Comparison of ENCODE assay signal across 13 cellular contexts in the genomic region with DNA sequence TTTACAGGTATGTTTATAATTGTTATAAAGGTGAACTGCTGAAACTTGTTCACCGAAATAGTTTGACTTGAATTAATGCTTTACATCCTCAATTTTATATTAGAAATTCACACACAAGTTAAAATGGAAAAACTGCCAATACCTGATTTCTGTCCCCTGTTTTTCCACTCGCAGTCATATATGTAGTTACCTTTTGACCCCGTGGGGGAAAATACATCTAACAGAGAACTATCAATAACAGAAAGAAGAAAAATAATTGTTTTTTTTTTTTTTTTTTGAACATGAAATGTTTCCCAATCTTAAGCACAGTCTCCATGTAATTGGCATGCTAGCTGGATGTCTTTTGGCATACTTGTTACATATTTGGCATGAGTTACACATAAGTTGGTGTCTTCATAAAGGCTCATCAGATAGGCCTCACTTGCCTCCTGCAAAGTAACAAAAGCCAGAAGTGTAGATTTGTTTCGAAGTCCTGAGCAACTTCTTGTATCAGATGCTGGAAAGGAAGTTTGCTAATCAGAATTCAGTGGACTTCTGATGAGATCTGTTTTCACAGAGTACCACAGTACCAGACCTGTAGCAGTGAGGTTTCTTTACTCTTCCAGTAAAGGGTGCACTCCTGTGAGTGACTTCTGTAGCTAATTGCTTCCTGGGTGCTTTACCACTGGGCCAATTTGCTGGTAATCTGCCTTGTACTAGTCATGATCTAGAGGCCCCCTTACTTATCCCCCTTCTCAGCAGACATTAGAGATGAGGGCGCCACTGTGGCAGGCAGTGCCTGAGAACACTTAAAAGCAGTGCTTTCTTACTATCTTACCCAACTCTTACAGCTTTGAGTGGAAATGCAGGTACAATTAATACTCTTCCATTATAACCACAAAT. TPM values are rescaled to one million over a fixed set of nuclear protein-coding genes. Genes with fewer than 3 reads are reported as not detected.
DNase-seq lines count a peak whose midpoint lies in the region; ATAC-seq, FAIRE-seq and TF ChIP-seq lines count a peak whose summit lies in the region.
"Had no signal": no experiment of that assay in that cellular context is flagged by ENCODE, and none has a peak within 500 bp of the region (broad histone marks: within the 10 kb centered on the region; RNA-seq: fewer than 3 reads in every experiment).

No MANE protein-coding gene starts in this region.

- no peak overlapping the region for H3K4me3 Mint-ChIP-seq in WTC11

- WGBS in HepG2 (ENCODE audit: low lambda C conversion rate), result 95% methylated on average over 5 of the region's 5 CpGs
- 79% methylated on average over 5 of the region's 5 CpGs for WGBS in right lobe of liver (ENCODE audit: insufficient coverage, low coverage, low lambda C conversion rate, missing lambda C conversion rate)
- 75 to 84% methylated on average over 4 to 5 of the region's 5 CpGs for WGBS in gastroesophageal sphincter (ENCODE audit: low coverage in 1 of 2), 2 donors

- no peak overlapping the region for H3K27ac ChIP-seq in HepG2 (ENCODE audit: extremely low read length, insufficient read depth, low read length)
- H3K27ac ChIP-seq in right lobe of liver, result no peak overlapping the region
- H3K27ac ChIP-seq in gastroesophageal sphincter, result no peak overlapping the region
- H3K27ac ChIP-seq: BLaER1, pancreas had no signal

- H4K20me1 ChIP-seq in HepG2 (ENCODE audit: insufficient read depth, low read length), result peaks cover 3% of the 10 kb centered on the region; the same call in 1 of the 2 replicates

- no peak for ATAC-seq in HepG2
- ATAC-seq in right lobe of liver, result no peak
- ATAC-seq in WTC11, result no peak
- ATAC-seq in HG02973 (IDR thresholded peaks at IDR 0.05; ENCODE audit: unreplicated experiment), result no peak
- ATAC-seq in gastroesophageal sphincter, result no peak
- ATAC-seq in HG02840 (IDR thresholded peaks at IDR 0.05; ENCODE audit: low FRiP score, unreplicated experiment), result no peak

- H3K27me3 Mint-ChIP-seq in WTC11 (ENCODE audit: low read depth), result no peaks in the 10 kb centered on the region

- H3K36me3 Mint-ChIP-seq in WTC11, result peaks cover 24% of the 10 kb centered on the region

- peak overlapping the region; percentile 70 for H3K27ac Mint-ChIP-seq in WTC11

- no peaks in the 10 kb centered on the region for H3K27me3 ChIP-seq in HepG2 (ENCODE audit: control insufficient read depth in 1 of 2, insufficient read depth in 2 of 2, low read length in 2 of 2)
- no peaks in the 10 kb centered on the region for H3K27me3 ChIP-seq in right lobe of liver
- H3K27me3 ChIP-seq in gastroesophageal sphincter, result no peaks in the 10 kb centered on the region
- H3K27me3 ChIP-seq: BLaER1, pancreas had no signal

- peaks cover 6 to 41% of the 10 kb centered on the region in 2 experiments; a peak in 4 of 5 replicates for H3K36me3 ChIP-seq in HepG2 (replicated peaks in 1 of 2; ENCODE audit: control insufficient read depth in 1 of 2, insufficient read depth in 2 of 2, low read length in 2 of 2)
- H3K36me3 ChIP-seq in right lobe of liver, result peaks cover 0 to 17% (median 2%) of the 10 kb centered on the region in 4 donors
- peaks cover 0 to 20% of the 10 kb centered on the region in 2 donors for H3K36me3 ChIP-seq in gastroesophageal sphincter

- H3K4me3 ChIP-seq in HepG2 (replicated peaks in 1 of 3; ENCODE audit: insufficient read depth in 1 of 3, low read depth in 2 of 3, low read length in 3 of 3), result no peak overlapping the region
- no peak overlapping the region for H3K4me3 ChIP-seq in right lobe of liver
- no peak overlapping the region for H3K4me3 ChIP-seq in gastroesophageal sphincter
- H3K4me3 ChIP-seq: BLaER1, pancreas had no signal

- in situ Hi-C loops in HepG2 (cut with HindIII; ENCODE audit: extremely low pct_ligation_motif_present, low pct_unique_long_range_greater_than_20kb), result no loop called here

- H2AFZ ChIP-seq in HepG2 (ENCODE audit: low read length), result no peak overlapping the region

- H3K9me3 ChIP-seq in HepG2 (ENCODE audit: low read length) (no peaks in the 10 kb centered on the region), right lobe of liver (no peaks in the 10 kb centered on the region), gastroesophageal sphincter (no peaks in the 10 kb centered on the region)
- H3K9me3 ChIP-seq: BLaER1, pancreas had no signal

- H3K4me1 Mint-ChIP-seq in WTC11, result peaks cover 3% of the 10 kb centered on the region

- no peak for TF ChIP-seq CTCF in HepG2 (CRISPR knock-in tag; IDR thresholded peaks at IDR 0.05)
- TF ChIP-seq CTCF in right lobe of liver (IDR thresholded peaks at IDR 0.05), result no peak
- no peak for TF ChIP-seq CTCF in WTC11 (IDR thresholded peaks at IDR 0.05)
- TF ChIP-seq CTCF in gastroesophageal sphincter (IDR thresholded peaks at IDR 0.05), result no peak

- TF ChIP-seq EP300 in HepG2 (IDR thresholded peaks at IDR 0.05; ENCODE audit: low read depth in 2 of 2, low read length in 2 of 2) (no peak), HepG2 (CRISPR knock-in tag; IDR thresholded peaks at IDR 0.05; ENCODE audit: borderline replicate concordance) (no peak), gastroesophageal sphincter (IDR thresholded peaks at IDR 0.05) (no peak)

- H3K4me2 ChIP-seq in HepG2 (ENCODE audit: low read depth, low read length), result no peak overlapping the region
- H3K4me2 ChIP-seq: BLaER1 had no signal

- H3K4me1 ChIP-seq in HepG2 (ENCODE audit: insufficient read depth, low read length) (no peaks in the 10 kb centered on the region), right lobe of liver (peaks cover 0 to 4% (median 0%) of the 10 kb centered on the region in 4 donors), gastroesophageal sphincter (peaks cover 0 to 30% (median 0%) of the 10 kb centered on the region in 3 donors)
- H3K4me1 ChIP-seq: pancreas had no signal

- FAIRE-seq in HepG2 (lab: Jason Lieb, UNC), result peak; percentile 15
- FAIRE-seq: pancreas had no signal

- POLR2A ChIA-PET in HepG2 (lab: Yijun Ruan, JAX) (no interaction called here), WTC11 (lab: Charles Lee) (no interaction called here)

- intact Hi-C loops in HepG2 (cut with micrococcal nuclease; ENCODE audit: unreplicated experiment), result no loop called here
- intact Hi-C loops in right lobe of liver (cut with DNase I), result no loop called here

- H3K9ac ChIP-seq in HepG2 (ENCODE audit: insufficient read depth, low read depth, low read length), result no peak overlapping the region
- H3K9ac ChIP-seq: BLaER1 had no signal

- BruUV-seq in HepG2 (replicated peaks; lab: Mats Ljungman, UMichigan), result no TSS peak

- H3K9me3 Mint-ChIP-seq in WTC11, result no peaks in the 10 kb centered on the region

- CTCF ChIA-PET in HepG2 (lab: Yijun Ruan, JAX; ENCODE audit: low intra/inter-chr PET ratio, low total read pairs), result no interaction called here
- CTCF ChIA-PET in WTC11 (lab: Charles Lee), result interaction anchor here (0.7 to 2.2 kb wide), 5 partner anchors 16 to 51 kb away, joined by 3 to 10 read pairs (median 3); a partner anchor contains a TSS

- no peak for TF ChIP-seq POLR2A in HepG2 (IDR thresholded peaks at IDR 0.05; ENCODE audit: insufficient read depth in 1 of 2, low read depth in 2 of 2, low read length in 2 of 2)
- no peak for TF ChIP-seq POLR2A in right lobe of liver (IDR thresholded peaks at IDR 0.05)
- TF ChIP-seq POLR2A in gastroesophageal sphincter (IDR thresholded peaks at IDR 0.05), result no peak

- peaks cover 18% of the 10 kb centered on the region for H3K79me2 ChIP-seq in HepG2 (ENCODE audit: insufficient read depth, low read length)

- TF ChIP-seq RAD21 in HepG2 (CRISPR knock-in tag; IDR thresholded peaks at IDR 0.05), result no peak

- DNase-seq in HepG2 (ENCODE audit: low spot score) (no peak), right lobe of liver (no peak), WTC11 (ENCODE audit: low spot score) (no peak), fibroblast of the conjunctiva (ENCODE audit: low read depth) (peak; percentile 17)
- DNase-seq in effector CD8-positive, alpha-beta T cell (lab: John Stamatoyannopoulos, UW), result no peak
- DNase-seq: activated CD8-positive, alpha-beta memory T cell treated with anti-CD3 and anti-CD28 coated beads for 24 hours; effector memory CD4-positive, alpha-beta T cell; hippocampal formation; pancreas had no signal

RNA-seq across cellular contexts. Expression of a gene that starts 36.2 kb away (rescaled TPM):
- 30.7 and 33.0 TPM in 2 replicates for total RNA-seq in HepG2 (2016; rRNA removed; fragmentation: Illumina TruSeq; extraction: Trizol)
- total RNA-seq in HepG2 (2016; cell fraction: cytosol; rRNA removed; fragmentation: Illumina TruSeq; extraction: Trizol; ENCODE audit: low read depth), result 7.4 and 8.6 TPM in 2 replicates
- 30.5 and 33.5 TPM in 2 replicates for total RNA-seq in HepG2 (2016; cell fraction: insoluble cytoplasmic fraction; rRNA removed; fragmentation: Illumina TruSeq; extraction: Trizol)
- 32.7 and 37.9 TPM in 2 replicates for total RNA-seq in HepG2 (2016; cell fraction: membrane; rRNA removed; fragmentation: Illumina TruSeq; extraction: Trizol)
- total RNA-seq in HepG2 (2016; cell fraction: nucleus; rRNA removed; fragmentation: Illumina TruSeq; extraction: Trizol), result 17.6 and 21.1 TPM in 2 replicates
- 27.9 and 32.3 TPM in 2 replicates for polyA plus RNA-seq in HepG2 (2011; rRNA removed)
- 20.7 and 35.7 TPM in 2 replicates for polyA plus RNA-seq in HepG2 (2011; cell fraction: cytosol; rRNA removed)
- 20.0 and 30.1 TPM in 2 replicates for polyA plus RNA-seq in HepG2 (2011; cell fraction: nucleus; rRNA removed)
- polyA plus RNA-seq in HepG2 (2012), result 21.9 and 26.2 TPM in 2 replicates
- 7.7 and 8.6 TPM in 2 replicates for polyA plus RNA-seq in HepG2 (2016; cell fraction: cytosol; fragmentation: Illumina TruSeq; extraction: Trizol; ENCODE audit: low read depth)
- polyA plus RNA-seq in HepG2 (2016; cell fraction: insoluble cytoplasmic fraction; fragmentation: Illumina TruSeq; extraction: Trizol; ENCODE audit: low read depth), result 46.9 and 51.9 TPM in 2 replicates
- 30.1 and 31.3 TPM in 2 replicates for polyA plus RNA-seq in HepG2 (2016; cell fraction: membrane; fragmentation: Illumina TruSeq; extraction: Trizol; ENCODE audit: low read depth)
- polyA plus RNA-seq in HepG2 (2016; cell fraction: nucleus; fragmentation: Illumina TruSeq; extraction: Trizol; ENCODE audit: insufficient read depth, low read depth), result 39.0 and 44.0 TPM in 2 replicates
- 13.2 and 63.5 TPM in 2 replicates for polyA minus RNA-seq in HepG2 (2011; rRNA and poly(A)+ RNA removed; ENCODE audit: low replicate concordance)
- 26.9 and 37.6 TPM in 2 replicates for polyA minus RNA-seq in HepG2 (2011; cell fraction: cytosol; rRNA and poly(A)+ RNA removed)
- polyA minus RNA-seq in HepG2 (2011; cell fraction: nucleus; rRNA and poly(A)+ RNA removed), result 18.7 and 20.6 TPM in 2 replicates
- total RNA-seq in right lobe of liver, result 10 to 100 TPM; 44.5 to 84.9 (median 66.4) TPM
- total RNA-seq in WTC11 (2021), result 77.5 to 97.2 TPM (median 78.0 TPM) in 3 replicates
- 10 to 100 TPM; 30.0 to 50.7 (median 35.1) TPM for total RNA-seq in gastroesophageal sphincter

RNA-seq across cellular contexts. Expression of a gene that starts 50.8 kb away (rescaled TPM):
- total RNA-seq in HepG2 (2016; rRNA removed; fragmentation: Illumina TruSeq; extraction: Trizol) (109 and 118 TPM in 2 replicates), right lobe of liver (10 to 100 TPM; 38.3 to 68.3 (median 53.1) TPM), WTC11 (2021) (183 to 204 TPM (median 184 TPM) in 3 replicates), gastroesophageal sphincter (100 to 1,000 TPM in 1 of 4 donors, 10 to 100 TPM in 3; 65.2 to 114 (median 85.6) TPM)
- total RNA-seq in HepG2 (2016; cell fraction: cytosol; rRNA removed; fragmentation: Illumina TruSeq; extraction: Trizol; ENCODE audit: low read depth), result 111 and 139 TPM in 2 replicates
- 93.2 and 113 TPM in 2 replicates for total RNA-seq in HepG2 (2016; cell fraction: insoluble cytoplasmic fraction; rRNA removed; fragmentation: Illumina TruSeq; extraction: Trizol)
- total RNA-seq in HepG2 (2016; cell fraction: membrane; rRNA removed; fragmentation: Illumina TruSeq; extraction: Trizol), result 196 and 210 TPM in 2 replicates
- total RNA-seq in HepG2 (2016; cell fraction: nucleus; rRNA removed; fragmentation: Illumina TruSeq; extraction: Trizol), result 43.4 and 55.4 TPM in 2 replicates
- polyA plus RNA-seq in HepG2 (2011; rRNA removed), result 59.9 and 79.1 TPM in 2 replicates
- polyA plus RNA-seq in HepG2 (2011; cell fraction: cytosol; rRNA removed), result 23.8 and 37.3 TPM in 2 replicates
- polyA plus RNA-seq in HepG2 (2011; cell fraction: nucleus; rRNA removed), result 22.3 and 35.1 TPM in 2 replicates
- polyA plus RNA-seq in HepG2 (2012), result 154 and 174 TPM in 2 replicates
- polyA plus RNA-seq in HepG2 (2016; cell fraction: cytosol; fragmentation: Illumina TruSeq; extraction: Trizol; ENCODE audit: low read depth), result 266 and 332 TPM in 2 replicates
- 161 and 175 TPM in 2 replicates for polyA plus RNA-seq in HepG2 (2016; cell fraction: insoluble cytoplasmic fraction; fragmentation: Illumina TruSeq; extraction: Trizol; ENCODE audit: low read depth)
- polyA plus RNA-seq in HepG2 (2016; cell fraction: membrane; fragmentation: Illumina TruSeq; extraction: Trizol; ENCODE audit: low read depth), result 293 and 345 TPM in 2 replicates
- 120 and 128 TPM in 2 replicates for polyA plus RNA-seq in HepG2 (2016; cell fraction: nucleus; fragmentation: Illumina TruSeq; extraction: Trizol; ENCODE audit: insufficient read depth, low read depth)
- 14.5 and 25.8 TPM in 2 replicates for polyA minus RNA-seq in HepG2 (2011; rRNA and poly(A)+ RNA removed; ENCODE audit: low replicate concordance)
- 41.2 and 47.5 TPM in 2 replicates for polyA minus RNA-seq in HepG2 (2011; cell fraction: cytosol; rRNA and poly(A)+ RNA removed)
- 32.2 and 38.5 TPM in 2 replicates for polyA minus RNA-seq in HepG2 (2011; cell fraction: nucleus; rRNA and poly(A)+ RNA removed)
